Comparison of ENCODE assay signal across 21 cellular contexts in genomic region chr17:68657166-68657940, GRCh38. TPM values are rescaled to one million over a fixed set of nuclear protein-coding genes. Genes with fewer than 3 reads are reported as not detected.
"Had no signal": no experiment of that assay in that cellular context is flagged by ENCODE, and none has a peak within 500 bp of the region (broad histone marks: within the 10 kb centered on the region; RNA-seq: fewer than 3 reads in every experiment).

No MANE protein-coding gene starts in this region.

- H3K4me3 ChIP-seq: breast epithelium, esophagus muscularis mucosa, heart right ventricle, lower lobe of right lung, mucosa of descending colon, pancreas, thyroid gland had no signal

- H3K36me3 Mint-ChIP-seq: T-cell had no signal

- DNase-seq: activated CD4-positive, alpha-beta T cell treated with anti-CD3 and anti-CD28 coated beads for 36 hours; activated CD8-positive, alpha-beta memory T cell treated with anti-CD3 and anti-CD28 coated beads, Interleukin-2, amount 50 U/mL, for 4 hours; activated CD8-positive, alpha-beta T cell treated with anti-CD3 and anti-CD28 coated beads for 36 hours; activated gamma-delta T cell treated with Interleukin-2 at 50 U/mL for 16 hours; activated T-cell treated with anti-CD3 and anti-CD28 coated beads, Interleukin-2, amount 50 U/mL, for 72 hours; aorta; foreskin melanocyte; heart right ventricle; lower lobe of right lung; mucosa of descending colon; nephron progenitor cell; pancreas; small intestine; T-cell had no signal

- H3K27ac Mint-ChIP-seq: activated CD4-positive, alpha-beta T cell treated with anti-CD3 and anti-CD28 coated beads for 36 hours; activated CD8-positive, alpha-beta T cell treated with anti-CD3 and anti-CD28 coated beads for 36 hours; activated T-cell treated with anti-CD3 and anti-CD28 coated beads, Interleukin-2, amount 50 U/mL, for 72 hours; nephron progenitor cell; T-cell had no signal

- H3K4me1 Mint-ChIP-seq: activated CD4-positive, alpha-beta T cell treated with anti-CD3 and anti-CD28 coated beads for 36 hours; T-cell had no signal

- H3K9me3 Mint-ChIP-seq: activated CD8-positive, alpha-beta T cell treated with anti-CD3 and anti-CD28 coated beads for 36 hours; activated T-cell treated with anti-CD3 and anti-CD28 coated beads, Interleukin-2, amount 50 U/mL, for 72 hours; nephron progenitor cell; T-cell had no signal

- H3K27me3 ChIP-seq: breast epithelium, dorsolateral prefrontal cortex, heart right ventricle, pancreas, thyroid gland had no signal

- H3K9me3 ChIP-seq: breast epithelium, esophagus muscularis mucosa, heart right ventricle, lower lobe of right lung, mucosa of descending colon, pancreas, thyroid gland had no signal

- H3K4me1 ChIP-seq: breast epithelium, esophagus muscularis mucosa, lower lobe of right lung, pancreas had no signal

- H3K4me3 Mint-ChIP-seq: activated CD4-positive, alpha-beta T cell treated with anti-CD3 and anti-CD28 coated beads for 36 hours; activated CD8-positive, alpha-beta T cell treated with anti-CD3 and anti-CD28 coated beads for 36 hours; activated T-cell treated with anti-CD3 and anti-CD28 coated beads, Interleukin-2, amount 50 U/mL, for 72 hours; nephron progenitor cell; T-cell had no signal

- H3K36me3 ChIP-seq: breast epithelium, esophagus muscularis mucosa, heart right ventricle, lower lobe of right lung, pancreas, thyroid gland, WERI-Rb-1 had no signal

- H3K27ac ChIP-seq: dorsolateral prefrontal cortex, lower lobe of right lung, pancreas, WERI-Rb-1 had no signal

- ATAC-seq: activated CD4-positive, alpha-beta T cell treated with anti-CD3 and anti-CD28 coated beads for 36 hours; activated CD8-positive, alpha-beta T cell treated with anti-CD3 and anti-CD28 coated beads for 36 hours; activated T-cell treated with anti-CD3 and anti-CD28 coated beads, Interleukin-2, amount 50 U/mL, for 72 hours; lower lobe of right lung; mucosa of descending colon; pancreas; T-cell had no signal

RNA-seq across cellular contexts. Expression of gene FAM20A, which starts 56.2 kb away (rescaled TPM):
- total RNA-seq: activated CD4-positive, alpha-beta T cell treated with anti-CD3 and anti-CD28 coated beads for 36 hours; activated CD8-positive, alpha-beta T cell treated with anti-CD3 and anti-CD28 coated beads for 36 hours; activated T-cell treated with anti-CD3 and anti-CD28 coated beads, Interleukin-2, amount 50 U/mL, for 72 hours; chondrocyte; SK-MEL-5 had no signal
